ENCODE assay signal across 19 cellular contexts in genomic region chr7:8160810-8161209, GRCh38.
A peak's percentile ranks its signal among the peaks of the same experiment; 100 is the strongest.
DNase-seq lines count a peak whose midpoint lies in the region; ATAC-seq and TF ChIP-seq lines count a peak whose summit lies in the region.
"Had no signal": no experiment of that assay in that cellular context is flagged by ENCODE, and none has a peak within 500 bp of the region (broad histone marks: within the 10 kb centered on the region; RNA-seq: fewer than 3 reads in every experiment).

No MANE protein-coding gene starts in this region.

- H3K9me3 ChIP-seq in PC-3 (ENCODE audit: low read length), result no peaks in the 10 kb centered on the region

- no peaks in the 10 kb centered on the region for H3K36me3 ChIP-seq in PC-3 (ENCODE audit: low read depth, low read length)

- peak overlapping the region; percentile 2 for H3K4me3 Mint-ChIP-seq in chondrocyte (ENCODE audit: unreplicated experiment)
- no peak overlapping the region for H3K4me3 Mint-ChIP-seq in nephron progenitor cell
- no peak overlapping the region for H3K4me3 Mint-ChIP-seq in T-helper 2 cell treated with Interferon-gamma antibody and Interleukin-4, amounts not matched to agents 5 μg/mL and 100 μg/mL, for 36 hours
- H3K4me3 Mint-ChIP-seq: GM23338 had no signal

- no peaks in the 10 kb centered on the region for H3K27me3 ChIP-seq in PC-3 (ENCODE audit: low read length)

- no peaks in the 10 kb centered on the region for H3K4me1 ChIP-seq in PC-3 (ENCODE audit: insufficient read depth, low read length)

- BruUV-seq in PC-3 (replicated peaks; lab: Mats Ljungman, UMichigan), result no TSS peak

- no peak overlapping the region for H3K9ac ChIP-seq in PC-3 (ENCODE audit: low read length)

- peak overlapping the region; percentile 30; the same call in 1 of the 2 replicates for H2AFZ ChIP-seq in PC-3 (ENCODE audit: low read length)
- H2AFZ ChIP-seq: GM23338 had no signal

- H3K9me3 Mint-ChIP-seq in chondrocyte (ENCODE audit: low read depth) (no peaks in the 10 kb centered on the region), nephron progenitor cell (peaks cover 3% of the 10 kb centered on the region)
- H3K9me3 Mint-ChIP-seq in T-helper 2 cell treated with Interferon-gamma antibody and Interleukin-4, amounts not matched to agents 5 μg/mL and 100 μg/mL, for 36 hours, result no peaks in the 10 kb centered on the region
- H3K9me3 Mint-ChIP-seq: GM23338 had no signal

- no peaks in the 10 kb centered on the region for H4K20me1 ChIP-seq in PC-3 (ENCODE audit: low read length)

- H3K79me2 ChIP-seq in PC-3 (ENCODE audit: low read length), result no peaks in the 10 kb centered on the region

- H3K27me3 Mint-ChIP-seq in chondrocyte (ENCODE audit: low read depth), result no peaks in the 10 kb centered on the region
- H3K27me3 Mint-ChIP-seq in nephron progenitor cell (ENCODE audit: low read depth, poor library complexity), result peaks cover 4% of the 10 kb centered on the region
- peaks cover 4% of the 10 kb centered on the region for H3K27me3 Mint-ChIP-seq in T-helper 2 cell treated with Interferon-gamma antibody and Interleukin-4, amounts not matched to agents 5 μg/mL and 100 μg/mL, for 36 hours (ENCODE audit: low read depth)

- DNase-seq in Daoy (ENCODE audit: low read depth) (peak; percentile 3), PC-3 (no peak), chondrocyte (ENCODE audit: low spot score) (no peak), nephron progenitor cell (no peak), SKM-1 treated with dmso at 0.1 percent for 144 hours (lab: John Stamatoyannopoulos, UW; ENCODE audit: unreplicated experiment) (no peak), NCI-H2107 (lab: John Stamatoyannopoulos, UW) (no peak)
- DNase-seq in T-helper 2 cell treated with Interferon-gamma antibody and Interleukin-4, amounts not matched to agents 5 μg/mL and 100 μg/mL, for 36 hours (ENCODE audit: low spot score), result no peak
- DNase-seq: AML-193, GF-D8, KBM-7, NCI-H1694 treated with DMSO at 0.1 percent for 48 hours, NCI-H2227 treated with DMSO at 0.1 percent for 48 hours, NCI-H510A treated with DMSO at 0.1 percent for 48 hours, NCI-H774, SIG-M5 had no signal

- no peaks in the 10 kb centered on the region for H3K9me2 ChIP-seq in PC-3 (replicated peaks; ENCODE audit: low read length)

- H3K27ac ChIP-seq in PC-3 (ENCODE audit: low read length), result no peak overlapping the region
- H3K27ac ChIP-seq: 22Rv1, C4-2B had no signal

- CTCF ChIA-PET in PC-3 (lab: Charles Lee), result no interaction called here

- H3K4me1 Mint-ChIP-seq in chondrocyte (ENCODE audit: low read depth) (peaks cover 7% of the 10 kb centered on the region), nephron progenitor cell (peaks cover 5% of the 10 kb centered on the region)
- H3K4me1 Mint-ChIP-seq in T-helper 2 cell treated with Interferon-gamma antibody and Interleukin-4, amounts not matched to agents 5 μg/mL and 100 μg/mL, for 36 hours (ENCODE audit: low read depth), result peaks cover 5% of the 10 kb centered on the region

- ATAC-seq in PC-3, result no peak; the same call in 1 of the 2 replicates
- no peak for ATAC-seq in GM21381 (IDR thresholded peaks at IDR 0.05; ENCODE audit: unreplicated experiment)
- ATAC-seq: GM23338 had no signal

- POLR2A ChIA-PET in PC-3 (lab: Charles Lee; ENCODE audit: unreplicated experiment), result no interaction called here

- H3K27ac Mint-ChIP-seq in chondrocyte (ENCODE audit: unreplicated experiment) (no peak overlapping the region), nephron progenitor cell (peak overlapping the region; percentile 7)
- no peak overlapping the region for H3K27ac Mint-ChIP-seq in T-helper 2 cell treated with Interferon-gamma antibody and Interleukin-4, amounts not matched to agents 5 μg/mL and 100 μg/mL, for 36 hours

- H3K36me3 Mint-ChIP-seq in chondrocyte (ENCODE audit: low read depth) (peaks cover 1% of the 10 kb centered on the region), nephron progenitor cell (ENCODE audit: low read depth) (no peaks in the 10 kb centered on the region)
- peaks cover 2% of the 10 kb centered on the region for H3K36me3 Mint-ChIP-seq in T-helper 2 cell treated with Interferon-gamma antibody and Interleukin-4, amounts not matched to agents 5 μg/mL and 100 μg/mL, for 36 hours (ENCODE audit: low read depth)

- H3K4me3 ChIP-seq in PC-3 (ENCODE audit: low read length), result no peak overlapping the region
- H3K4me3 ChIP-seq: GM23338 had no signal

- no peak for TF ChIP-seq CTCF in PC-3 (conservative IDR thresholded peaks at IDR 0.05; ENCODE audit: low read depth, low read length)
- no peak for TF ChIP-seq CTCF in chondrocyte (IDR thresholded peaks at IDR 0.05)
- TF ChIP-seq CTCF in nephron progenitor cell (IDR thresholded peaks at IDR 0.05), result no peak

- no peak overlapping the region for H3K4me2 ChIP-seq in PC-3 (ENCODE audit: low read length)
- H3K4me2 ChIP-seq: GM23338 had no signal

- intact Hi-C loops in PC-3 (cut with micrococcal nuclease), result no loop called here

- H3F3A ChIP-seq in PC-3 (ENCODE audit: low read length, unreplicated experiment), result no peaks in the 10 kb centered on the region
